Comparison of ENCODE assay signal across 28 cellular contexts in genomic region chr22:32662587-32662915, GRCh38.
"Had no signal": no experiment of that assay in that cellular context is flagged by ENCODE, and none has a peak within 500 bp of the region (broad histone marks: within the 10 kb centered on the region; RNA-seq: fewer than 3 reads in every experiment).

No MANE protein-coding gene starts in this region.

- ATAC-seq: activated CD4-positive, CD25-positive, alpha-beta regulatory T cell treated with anti-CD3 and anti-CD28 coated beads, Interleukin-2, amount 50 U/mL, for 24 hours; activated CD8-positive, alpha-beta T cell treated with anti-CD3 and anti-CD28 coated beads for 36 hours; activated T-cell treated with anti-CD3 and anti-CD28 coated beads, Interleukin-2, amount 50 U/mL, for 4 hours; activated T-helper 17 cell treated with anti-CD3 and anti-CD28 coated beads, Interleukin-2, amount 50 U/mL, for 72 hours; effector memory CD8-positive, alpha-beta T cell; foreskin keratinocyte; gastrocnemius medialis; heart left ventricle; T-helper 17 cell had no signal

- H3K36me3 ChIP-seq: esophagus muscularis mucosa, gastrocnemius medialis, heart left ventricle, WERI-Rb-1 had no signal

- DNase-seq: activated B cell treated with CpG ODN at 0.5 μM for 24 hours; activated CD4-positive, alpha-beta T cell treated with anti-CD3 and anti-CD28 coated beads for 48 hours; activated CD4-positive, alpha-beta T cell treated with anti-CD3 and anti-CD28 coated beads, Interleukin-2, amount 50 U/mL, for 1 hour; activated CD4-positive, alpha-beta T cell treated with anti-CD3 and anti-CD28 coated beads, Interleukin-2, amount 50 U/mL, for 48 hours; activated CD8-positive, alpha-beta memory T cell treated with anti-CD3 and anti-CD28 coated beads for 24 hours; activated CD8-positive, alpha-beta T cell treated with anti-CD3 and anti-CD28 coated beads for 36 hours; activated effector memory CD4-positive, alpha-beta T cell treated with Interleukin-2 at 50 U/mL for 16 hours; activated gamma-delta T cell treated with Interleukin-2 at 50 U/mL for 16 hours; activated naive CD4-positive, alpha-beta T cell treated with anti-CD3 and anti-CD28 coated beads, Interleukin-2, amount 50 U/mL, for 16 hours; activated naive CD4-positive, alpha-beta T cell treated with Interleukin-2 at 50 U/mL for 16 hours; activated T-cell treated with anti-CD3 and anti-CD28 coated beads, Interleukin-2, amount 50 U/mL, for 4 hours; anterior cingulate cortex; caudate nucleus; cortex of kidney; dermis blood vessel endothelial cell; effector CD4-positive, alpha-beta T cell; effector memory CD8-positive, alpha-beta T cell; erythroblast; gastrocnemius medialis; glutamatergic neuron; heart left ventricle; T-helper 17 cell; T1000; WERI-Rb-1 had no signal

- H3K4me1 ChIP-seq: gastrocnemius medialis had no signal

- H3K27ac ChIP-seq: esophagus muscularis mucosa, foreskin keratinocyte, gastrocnemius medialis, WERI-Rb-1 had no signal

- H3K9me3 ChIP-seq: esophagus muscularis mucosa, gastrocnemius medialis, heart left ventricle had no signal

- H3K27me3 ChIP-seq: foreskin keratinocyte, gastrocnemius medialis, heart left ventricle had no signal

- H3K4me3 ChIP-seq: esophagus muscularis mucosa, gastrocnemius medialis, heart left ventricle had no signal
